Comparison of ENCODE assay signal across 8 cellular contexts in the genomic region with DNA sequence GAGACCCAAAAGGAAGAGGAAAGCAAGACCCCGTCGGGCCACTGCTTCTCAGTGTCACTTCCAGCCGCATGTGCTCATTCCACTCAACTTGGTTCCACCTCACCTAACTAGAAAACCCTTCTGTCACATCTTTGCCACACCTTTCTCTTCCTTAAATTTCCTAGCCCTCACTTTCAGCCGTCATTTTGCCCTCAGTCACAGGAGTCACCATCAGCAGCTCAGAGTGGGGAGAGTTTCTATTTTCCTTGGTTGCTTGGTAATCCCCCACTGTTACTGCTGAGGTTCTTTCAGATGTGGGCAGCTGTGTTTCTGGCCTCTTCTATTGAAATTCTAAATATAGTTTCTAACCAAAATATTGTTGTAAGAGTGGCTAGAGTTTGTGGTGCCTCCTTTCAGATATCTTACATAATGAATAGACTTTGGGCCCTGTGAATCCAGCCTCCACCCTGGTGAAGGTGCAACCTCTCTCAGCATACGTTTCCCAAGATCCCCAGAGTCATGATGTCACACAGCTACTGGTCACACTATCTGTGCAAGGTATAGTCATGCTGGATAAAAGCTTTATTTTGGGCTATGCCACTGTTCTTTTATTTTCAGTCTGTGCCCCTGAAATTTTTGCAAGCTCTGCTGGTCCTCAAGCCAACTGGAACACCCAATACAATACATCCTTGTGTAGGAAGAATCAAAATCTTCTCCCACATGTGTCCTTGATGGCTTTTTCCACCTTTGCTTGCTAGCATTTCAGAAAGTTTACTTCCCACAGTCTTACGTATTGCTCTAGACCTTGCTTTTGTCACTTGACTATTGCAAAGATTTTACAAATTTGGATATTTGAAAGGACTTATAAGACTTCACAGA. TPM values are rescaled to one million over a fixed set of nuclear protein-coding genes. Genes with fewer than 3 reads are reported as not detected.
DNase-seq lines count a peak whose midpoint lies in the region; ATAC-seq, FAIRE-seq and TF ChIP-seq lines count a peak whose summit lies in the region.

No MANE protein-coding gene starts in this region.

- H3K9me3 ChIP-seq in lower lobe of right lung (no peaks in the 10 kb centered on the region), adrenal gland (replicated peaks in 1 of 3) (no peaks in the 10 kb centered on the region)

- TF ChIP-seq CTCF in lower lobe of right lung (IDR thresholded peaks at IDR 0.05) (no peak), adrenal gland (IDR thresholded peaks at IDR 0.05) (no peak)

- intact Hi-C loops in lower lobe of right lung (cut with DNase I) (no loop called here), adrenal gland (cut with DNase I) (loop anchor here in 1 of 2 donors (10.0 kb wide), 1 partner anchor 169 kb away; no protein-coding TSS in a partner anchor)

- peak; percentile 50 for TF ChIP-seq POLR2A in GM12892 (IDR thresholded peaks at IDR 0.05; ENCODE audit: low read depth, low read length)
- TF ChIP-seq POLR2A in adrenal gland (IDR thresholded peaks at IDR 0.05): no peak

- DNase-seq in GM12892 (ENCODE audit: insufficient read length) (no peak), lower lobe of right lung (no peak), adrenal gland (no peak), NK-92 (lab: John Stamatoyannopoulos, UW; ENCODE audit: unreplicated experiment) (no peak), G401 (ENCODE audit: low spot score) (no peak)
- DNase-seq in activated effector memory CD4-positive, alpha-beta T cell treated with anti-CD3 and anti-CD28 coated beads, Interleukin-2, amount 50 U/mL, for 16 hours: no peak

- in situ Hi-C loops in G401 (cut with HindIII; ENCODE audit: low sequenced_read_pairs): no loop called here

- WGBS in adrenal gland, 4 donors: 70 to 76% (median 73%) methylated on average over 6 of the region's 6 CpGs

- FAIRE-seq in GM12892 (lab: Jason Lieb, UNC): peak; percentile 89

- no peak overlapping the region for H3K4me3 ChIP-seq in lower lobe of right lung
- H3K4me3 ChIP-seq in adrenal gland: no peak overlapping the region

- H3K27ac ChIP-seq in lower lobe of right lung (peak overlapping the region; percentile 5), adrenal gland (no peak overlapping the region)

- H3K4me1 ChIP-seq in lower lobe of right lung (peaks cover 24% of the 10 kb centered on the region), adrenal gland (replicated peaks in 1 of 2) (peaks cover 0 to 10% of the 10 kb centered on the region in 2 donors)

- ATAC-seq in GM21367 (IDR thresholded peaks at IDR 0.05; ENCODE audit: unreplicated experiment) (peak; percentile 23), HG03439 (IDR thresholded peaks at IDR 0.05; ENCODE audit: unreplicated experiment) (peak; percentile 49), lower lobe of right lung (peak in 1 of 2 donors; percentile 41)

- H3K36me3 ChIP-seq in lower lobe of right lung (peaks cover 21% of the 10 kb centered on the region), adrenal gland (replicated peaks in 1 of 2) (no peaks in the 10 kb centered on the region)

- H3K27me3 ChIP-seq in lower lobe of right lung (ENCODE audit: low read depth): no peaks in the 10 kb centered on the region
- H3K27me3 ChIP-seq in adrenal gland: no peaks in the 10 kb centered on the region

RNA-seq across cellular contexts. Expression of gene AGBL3, which starts 9.2 kb away (rescaled TPM):
- polyA plus RNA-seq in GM12892 (2012; ENCODE audit: missing spikeins): 4.3 TPM
- total RNA-seq in lower lobe of right lung (6.1 TPM), adrenal gland (1 to 10 TPM in 6 of 8 donors, under 1 TPM in 2; 0.28 to 7.3 (median 1.9) TPM)
- polyA plus RNA-seq in adrenal gland: 1 to 10 TPM in 2 of 3 donors, under 1 TPM in 1; 0.97 to 2.0 (median 1.2) TPM
- total RNA-seq in G401 (2014; rRNA removed; shearing (Covaris generic)): 0.25 and 0.27 TPM in 2 replicates
